ENCODE assay signal across 9 cellular contexts in genomic region chr5:64612349-64612961, GRCh38.
A peak's percentile ranks its signal among the peaks of the same experiment; 100 is the strongest.
DNase-seq lines count a peak whose midpoint lies in the region; ATAC-seq and TF ChIP-seq lines count a peak whose summit lies in the region.
"Had no signal": no experiment of that assay in that cellular context is flagged by ENCODE, and none has a peak within 500 bp of the region (broad histone marks: within the 10 kb centered on the region; RNA-seq: fewer than 3 reads in every experiment).

No MANE protein-coding gene starts in this region.

- H3K4me3 ChIP-seq in astrocyte of the cerebellum (ENCODE audit: low read depth, low read length), result no peak overlapping the region
- H3K4me3 ChIP-seq in hepatocyte, result no peak overlapping the region
- H3K4me3 ChIP-seq: skin epidermis had no signal

- no peak overlapping the region for H2AFZ ChIP-seq in hepatocyte

- H3K27ac ChIP-seq in hepatocyte, result no peak overlapping the region
- H3K27ac ChIP-seq: skin epidermis had no signal

- H3K9me2 ChIP-seq in hepatocyte (replicated peaks; ENCODE audit: insufficient read depth), result no peaks in the 10 kb centered on the region

- ATAC-seq in stimulated activated naive CD8-positive, alpha-beta T cell treated with anti-CD3 and anti-CD28 coated beads, Interleukin-15, Interleukin-2, amounts not matched to agents 100 U/mL and 50 U/mL, for 24 hours, result no peak
- ATAC-seq in GM18520 (IDR thresholded peaks at IDR 0.05; ENCODE audit: unreplicated experiment), result no peak

- WGBS in hepatocyte (ENCODE audit: low lambda C conversion rate, missing lambda C conversion rate), result 17% methylated on average over 5 of the region's 5 CpGs

- peaks cover 7% of the 10 kb centered on the region for H3K27me3 ChIP-seq in hepatocyte

- H3K79me2 ChIP-seq in hepatocyte, result no peaks in the 10 kb centered on the region

- TF ChIP-seq CTCF in GM20000 (IDR thresholded peaks at IDR 0.05; ENCODE audit: extremely low read depth, missing control alignments) (peak; percentile 39), astrocyte of the cerebellum (IDR thresholded peaks at IDR 0.05; ENCODE audit: low read depth, low read length, missing control alignments) (peak; percentile 80), hepatocyte (IDR thresholded peaks at IDR 0.05; ENCODE audit: poor library complexity) (peak; percentile 88)

- in situ Hi-C loops in astrocyte of the cerebellum (cut with HindIII; ENCODE audit: low sequenced_read_pairs), result loop anchor here (25.0 kb wide), 1 partner anchor 375 kb away; no protein-coding TSS in a partner anchor

- no peaks in the 10 kb centered on the region for H3K9me3 ChIP-seq in hepatocyte (ENCODE audit: low read depth)

- no peak overlapping the region for H3K4me2 ChIP-seq in hepatocyte

- H3K4me1 ChIP-seq in hepatocyte (ENCODE audit: insufficient read depth), result no peaks in the 10 kb centered on the region

- DNase-seq in DMS 273 (lab: John Stamatoyannopoulos, UW; ENCODE audit: unreplicated experiment), result peak; percentile 86
- peak; percentile 29 for DNase-seq in GM20000 (ENCODE audit: low spot score)
- DNase-seq in NCI-H1436 (lab: John Stamatoyannopoulos, UW), result peak; percentile 45
- peak; percentile 53 for DNase-seq in astrocyte of the cerebellum (ENCODE audit: low read depth)
- peak; percentile 75 for DNase-seq in hepatocyte (ENCODE audit: low spot score)
- DNase-seq in superior temporal gyrus (ENCODE audit: extremely low spot score), result peak; percentile 87
- no peak for DNase-seq in stimulated activated naive CD8-positive, alpha-beta T cell treated with anti-CD3 and anti-CD28 coated beads, Interleukin-15, Interleukin-2, amounts not matched to agents 100 U/mL and 50 U/mL, for 24 hours

- H3K36me3 ChIP-seq in hepatocyte (replicated peaks; ENCODE audit: insufficient read depth, low read depth), result no peaks in the 10 kb centered on the region

- H4K20me1 ChIP-seq in hepatocyte (ENCODE audit: insufficient read depth, poor library complexity, severe bottlenecking), result no peaks in the 10 kb centered on the region
